In genomic region chr3:185353225-185353624, GRCh38 we compare ENCODE assay signal across 22 cellular contexts.
"Had no signal": no experiment of that assay in that cellular context is flagged by ENCODE, and none has a peak within 500 bp of the region (broad histone marks: within the 10 kb centered on the region; RNA-seq: fewer than 3 reads in every experiment).

No MANE protein-coding gene starts in this region.

- H3K27ac ChIP-seq: HL-60, RWPE1 had no signal

- ATAC-seq: PC-3 had no signal

- FAIRE-seq: HTR-8/SVneo had no signal

- DNase-seq: KBM-7; MV-4-11; NCI-H1048; NCI-H1105; NCI-H1417; NCI-H1436 treated with DMSO at 0.1 percent for 48 hours; NCI-H1694; NCI-H187 treated with DMSO at 0.1 percent for 48 hours; NCI-H2029 treated with DMSO at 0.1 percent for 48 hours; NCI-H2171 treated with DMSO at 0.1 percent for 48 hours; NCI-H345; NCI-H446 treated with DMSO at 0.1 percent for 48 hours; NCI-H510A treated with DMSO at 0.1 percent for 48 hours; NCI-H526; NCI-H748 treated with DMSO at 0.1 percent for 48 hours; NK-92 treated with Interleukin-12 subunit alpha and Interleukin-12 subunit beta, amount 100 ng/mL, for 24 hours; PC-3; SHP77; T-helper 1 cell had no signal
